8 cellular contexts compared by ENCODE assay signal in genomic region chr16:17578921-17579876, GRCh38.
DNase-seq lines count a peak whose midpoint lies in the region; ATAC-seq and TF ChIP-seq lines count a peak whose summit lies in the region.

No MANE protein-coding gene starts in this region.

- TF ChIP-seq POLR2A in Peyer's patch (IDR thresholded peaks at IDR 0.05) = no peak

- H3K27me3 ChIP-seq in CD8-positive, alpha-beta T cell (ENCODE audit: insufficient read depth, low read length) = no peaks in the 10 kb centered on the region
- H3K27me3 ChIP-seq in Peyer's patch (no peaks in the 10 kb centered on the region), foreskin keratinocyte (no peaks in the 10 kb centered on the region), upper lobe of right lung (no peaks in the 10 kb centered on the region)

- H3K9me3 Mint-ChIP-seq in CD8-positive, alpha-beta T cell = peaks cover 6% of the 10 kb centered on the region
- H3K9me3 Mint-ChIP-seq in activated T-helper 17 cell treated with anti-CD3 and anti-CD28 coated beads, Interleukin-2, amount 50 U/mL, for 72 hours = no peaks in the 10 kb centered on the region

- CTCF ChIA-PET in CD8-positive, alpha-beta T cell (lab: Charles Lee) = interaction anchor here (0.6 to 3.5 kb wide), 51 partner anchors 9 to 721 kb away, joined by 3 to 35 read pairs (median 4); no protein-coding TSS in a partner anchor

- peaks cover 6% of the 10 kb centered on the region for H3K27me3 Mint-ChIP-seq in CD8-positive, alpha-beta T cell (ENCODE audit: low read depth)
- H3K27me3 Mint-ChIP-seq in activated T-helper 17 cell treated with anti-CD3 and anti-CD28 coated beads, Interleukin-2, amount 50 U/mL, for 72 hours = peaks cover 6% of the 10 kb centered on the region

- DNase-seq in CD8-positive, alpha-beta T cell = peak; percentile 18 to 75 (median 34)
- DNase-seq in Peyer's patch (peak in 2 of 3 donors; percentile 65 to 82), foreskin keratinocyte (peak in 1 of 2 donors; percentile 72), omental fat pad (ENCODE audit: low spot score) (no peak), upper lobe of right lung (no peak)

- no peak overlapping the region for H3K27ac ChIP-seq in CD8-positive, alpha-beta T cell (ENCODE audit: low read depth, low read length)
- H3K27ac ChIP-seq in Peyer's patch (no peak overlapping the region), foreskin keratinocyte (no peak overlapping the region), upper lobe of right lung (no peak overlapping the region)

- no peaks in the 10 kb centered on the region for H3K9me3 ChIP-seq in CD8-positive, alpha-beta T cell (ENCODE audit: low read length)
- H3K9me3 ChIP-seq in Peyer's patch (no peaks in the 10 kb centered on the region), upper lobe of right lung (peaks cover 4% of the 10 kb centered on the region)

- peaks cover 3% of the 10 kb centered on the region for H3K4me1 Mint-ChIP-seq in CD8-positive, alpha-beta T cell (ENCODE audit: low read depth)
- H3K4me1 Mint-ChIP-seq in activated T-helper 17 cell treated with anti-CD3 and anti-CD28 coated beads, Interleukin-2, amount 50 U/mL, for 72 hours = peaks cover 3% of the 10 kb centered on the region

- TF ChIP-seq CTCF in CD8-positive, alpha-beta T cell (IDR thresholded peaks at IDR 0.05) = peak; percentile 84
- TF ChIP-seq CTCF in Peyer's patch (IDR thresholded peaks at IDR 0.05) (peak; percentile 68 to 80 (median 79)), foreskin keratinocyte (conservative IDR thresholded peaks at IDR 0.05) (peak; percentile 87), omental fat pad (IDR thresholded peaks at IDR 0.05) (peak in 1 of 3 donors; percentile 23), upper lobe of right lung (IDR thresholded peaks at IDR 0.05) (peak; percentile 89)

- H3K4me3 ChIP-seq in CD8-positive, alpha-beta T cell (ENCODE audit: low read depth, low read length) = no peak overlapping the region
- H3K4me3 ChIP-seq in Peyer's patch (no peak overlapping the region), upper lobe of right lung (no peak overlapping the region)

- H3K27ac Mint-ChIP-seq in CD8-positive, alpha-beta T cell = no peak overlapping the region
- H3K27ac Mint-ChIP-seq in activated T-helper 17 cell treated with anti-CD3 and anti-CD28 coated beads, Interleukin-2, amount 50 U/mL, for 72 hours = no peak overlapping the region

- intact Hi-C loops in CD8-positive, alpha-beta T cell (cut with DNase I, micrococcal nuclease) = loop anchor here (1.0 to 10.0 kb wide), 8 partner anchors 102 to 717 kb away; partner anchors contain the start of gene XYLT1 (in 1 of the 2)
- intact Hi-C loops in upper lobe of right lung (cut with DNase I) = no loop called here

- H3K36me3 Mint-ChIP-seq in CD8-positive, alpha-beta T cell = no peaks in the 10 kb centered on the region
- no peaks in the 10 kb centered on the region for H3K36me3 Mint-ChIP-seq in activated T-helper 17 cell treated with anti-CD3 and anti-CD28 coated beads, Interleukin-2, amount 50 U/mL, for 72 hours (ENCODE audit: low read depth)

- POLR2A ChIA-PET in CD8-positive, alpha-beta T cell (lab: Charles Lee) = interaction anchor here (1.1 kb wide), 1 partner anchor 370 kb away, joined by 3 read pairs; no protein-coding TSS in a partner anchor

- peak; percentile 71 for ATAC-seq in CD8-positive, alpha-beta T cell
- ATAC-seq in HG03175 (IDR thresholded peaks at IDR 0.05; ENCODE audit: unreplicated experiment) = peak; percentile 45
- ATAC-seq in activated T-helper 17 cell treated with anti-CD3 and anti-CD28 coated beads, Interleukin-2, amount 50 U/mL, for 72 hours (replicated peaks) = peak; percentile 82
- peak; percentile 95 for ATAC-seq in foreskin keratinocyte
- peak; percentile 82 for ATAC-seq in omental fat pad (ENCODE audit: low FRiP score)
- peak; percentile 96 for ATAC-seq in upper lobe of right lung
- no peak for ATAC-seq in GM19023 (IDR thresholded peaks at IDR 0.05; ENCODE audit: unreplicated experiment)

- no peaks in the 10 kb centered on the region for H3K4me1 ChIP-seq in CD8-positive, alpha-beta T cell (ENCODE audit: insufficient read depth, low read length)
- H3K4me1 ChIP-seq in Peyer's patch (no peaks in the 10 kb centered on the region), foreskin keratinocyte (no peaks in the 10 kb centered on the region), upper lobe of right lung (no peaks in the 10 kb centered on the region)

- H3K36me3 ChIP-seq in CD8-positive, alpha-beta T cell (ENCODE audit: insufficient read depth, low read length) = no peaks in the 10 kb centered on the region
- H3K36me3 ChIP-seq in Peyer's patch = no peaks in the 10 kb centered on the region
- no peaks in the 10 kb centered on the region for H3K36me3 ChIP-seq in upper lobe of right lung

- H3K4me3 Mint-ChIP-seq in CD8-positive, alpha-beta T cell = no peak overlapping the region
- no peak overlapping the region for H3K4me3 Mint-ChIP-seq in activated T-helper 17 cell treated with anti-CD3 and anti-CD28 coated beads, Interleukin-2, amount 50 U/mL, for 72 hours

Comparison
In these comparisons a context has a peak if more than half of its experiments do, and no peak if none do; other contexts are left out.
1. DNase-seq: peak in CD8-positive, alpha-beta T cell (7 of 7) and Peyer's patch (2 of 3); none in omental fat pad (single experiment) and upper lobe of right lung (single experiment).